ENCODE assay signal across 2 cellular contexts in the genomic region with DNA sequence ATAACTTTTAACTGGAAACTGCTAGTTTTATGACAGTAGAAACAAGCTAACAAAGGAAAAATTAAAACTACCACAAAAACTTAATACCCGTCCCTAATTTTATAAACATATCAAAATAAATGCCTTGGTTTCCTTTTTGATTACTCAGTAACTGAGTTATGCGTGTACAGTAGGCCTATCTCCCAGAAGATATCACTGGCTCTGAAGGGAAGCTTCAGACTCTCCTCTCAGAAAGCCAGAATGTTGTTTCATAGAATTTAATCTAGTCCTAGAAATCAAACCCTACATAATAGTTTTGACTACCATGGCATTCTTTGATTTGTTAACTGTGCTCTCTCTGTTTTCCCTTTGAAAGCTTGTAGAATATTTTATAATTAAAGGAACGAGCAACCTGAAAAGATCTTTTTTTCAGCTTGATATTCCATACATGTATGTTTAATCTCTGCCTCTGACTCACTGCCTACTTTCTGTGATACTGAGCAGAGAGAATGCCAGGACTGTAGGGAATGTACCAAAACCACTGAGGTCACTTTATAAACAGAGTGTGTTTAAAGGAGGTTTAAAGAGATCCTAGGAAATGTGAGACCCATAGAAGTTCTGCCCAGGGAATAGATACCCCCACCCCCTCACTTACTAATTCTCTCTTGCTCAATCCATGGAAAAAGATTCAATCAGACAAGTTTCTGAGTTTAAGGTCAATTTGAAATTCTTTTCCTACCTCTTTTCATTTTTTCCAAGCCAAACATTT.
A peak's percentile ranks its signal among the peaks of the same experiment; 100 is the strongest.
TF ChIP-seq lines count a peak whose summit lies in the region.

No MANE protein-coding gene starts in this region.

TF ChIP-seq in IMR-90, 13 proteins besides CTCF, POLR2A, EP300 and RAD21:
- TF ChIP-seq MAFK (IDR thresholded peaks at IDR 0.05; ENCODE audit: low read depth, low read length) (peak; percentile 7; the same call in 1 of the 2 replicates), RFX5 (IDR thresholded peaks at IDR 0.05; ENCODE audit: low read depth, low read length) (no peak), BHLHE40 (IDR thresholded peaks at IDR 0.05; ENCODE audit: low read depth, low read length) (peak; percentile 68), CHD1 (IDR thresholded peaks at IDR 0.05; ENCODE audit: low read depth, low read length) (no peak), FOS (IDR thresholded peaks at IDR 0.05; ENCODE audit: low read depth, low read length) (peak; percentile 81), SMC3 (IDR thresholded peaks at IDR 0.05; ENCODE audit: low read depth, low read length) (no peak), CEBPB (IDR thresholded peaks at IDR 0.05; ENCODE audit: low read depth, low read length) (peak; percentile 98), MAZ (IDR thresholded peaks at IDR 0.05; ENCODE audit: borderline replicate concordance, low read depth, low read length) (peak; percentile 45; the same call in 1 of the 2 replicates), RCOR1 (IDR thresholded peaks at IDR 0.05; ENCODE audit: insufficient replicate concordance, low read length) (peak; percentile 78)
- TF ChIP-seq, protein P1, sequence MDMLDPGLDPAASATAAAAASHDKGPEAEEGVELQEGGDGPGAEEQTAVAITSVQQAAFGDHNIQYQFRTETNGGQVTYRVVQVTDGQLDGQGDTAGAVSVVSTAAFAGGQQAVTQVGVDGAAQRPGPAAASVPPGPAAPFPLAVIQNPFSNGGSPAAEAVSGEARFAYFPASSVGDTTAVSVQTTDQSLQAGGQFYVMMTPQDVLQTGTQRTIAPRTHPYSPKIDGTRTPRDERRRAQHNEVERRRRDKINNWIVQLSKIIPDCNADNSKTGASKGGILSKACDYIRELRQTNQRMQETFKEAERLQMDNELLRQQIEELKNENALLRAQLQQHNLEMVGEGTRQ (IDR thresholded peaks at IDR 0.05; ENCODE audit: low read depth, low read length) = no peak
- TF ChIP-seq, protein P2, sequence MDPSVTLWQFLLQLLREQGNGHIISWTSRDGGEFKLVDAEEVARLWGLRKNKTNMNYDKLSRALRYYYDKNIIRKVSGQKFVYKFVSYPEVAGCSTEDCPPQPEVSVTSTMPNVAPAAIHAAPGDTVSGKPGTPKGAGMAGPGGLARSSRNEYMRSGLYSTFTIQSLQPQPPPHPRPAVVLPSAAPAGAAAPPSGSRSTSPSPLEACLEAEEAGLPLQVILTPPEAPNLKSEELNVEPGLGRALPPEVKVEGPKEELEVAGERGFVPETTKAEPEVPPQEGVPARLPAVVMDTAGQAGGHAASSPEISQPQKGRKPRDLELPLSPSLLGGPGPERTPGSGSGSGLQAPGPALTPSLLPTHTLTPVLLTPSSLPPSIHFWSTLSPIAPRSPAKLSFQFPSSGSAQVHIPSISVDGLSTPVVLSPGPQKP (IDR thresholded peaks at IDR 0.05; ENCODE audit: borderline replicate concordance, low read depth, low read length) = no peak

TF ChIP-seq in H1, 55 proteins besides CTCF, POLR2A, EP300 and RAD21:
- TF ChIP-seq BRCA1 (IDR thresholded peaks at IDR 0.05; ENCODE audit: low read depth, low read length) (no peak), POLR2AphosphoS5 (IDR thresholded peaks at IDR 0.05; ENCODE audit: low read depth, low read length) (no peak), HDAC2 (IDR thresholded peaks at IDR 0.05; ENCODE audit: borderline replicate concordance in 1 of 2, low read depth in 2 of 2, low read length in 2 of 2) (no peak), HDAC6 (IDR thresholded peaks at IDR 0.05; ENCODE audit: low read depth, low read length) (no peak), BACH1 (IDR thresholded peaks at IDR 0.05; ENCODE audit: low read length) (no peak), CBX5 (IDR thresholded peaks at IDR 0.05; ENCODE audit: low read depth, low read length) (no peak), TBP (IDR thresholded peaks at IDR 0.05; ENCODE audit: low read depth, low read length) (no peak), NRF1 (IDR thresholded peaks at IDR 0.05; ENCODE audit: low read depth, low read length) (no peak), RNF2 (IDR thresholded peaks at IDR 0.05; ENCODE audit: borderline replicate concordance, low read depth, low read length, missing control alignments, poor library complexity, severe bottlenecking) (no peak), EZH2 (IDR thresholded peaks at IDR 0.05; ENCODE audit: low read depth, low read length, severe bottlenecking) (no peak), RFX5 (IDR thresholded peaks at IDR 0.05; ENCODE audit: borderline replicate concordance, low read depth, low read length) (no peak), GABPA (IDR thresholded peaks at IDR 0.05; ENCODE audit: borderline replicate concordance, insufficient read depth, low read length) (no peak), ZNF274 (IDR thresholded peaks at IDR 0.05; ENCODE audit: borderline replicate concordance, extremely low read depth, low read length) (no peak), SIRT6 (IDR thresholded peaks at IDR 0.05; ENCODE audit: low read length) (no peak), TAF7 (optimal IDR thresholded peaks at IDR 0.05; ENCODE audit: borderline replicate concordance, low read depth, low read length) (no peak), SP2 (IDR thresholded peaks at IDR 0.05; ENCODE audit: low read length) (no peak), CBX8 (IDR thresholded peaks at IDR 0.05; ENCODE audit: borderline replicate concordance, low read depth, low read length) (no peak)
- TF ChIP-seq, protein P3, sequence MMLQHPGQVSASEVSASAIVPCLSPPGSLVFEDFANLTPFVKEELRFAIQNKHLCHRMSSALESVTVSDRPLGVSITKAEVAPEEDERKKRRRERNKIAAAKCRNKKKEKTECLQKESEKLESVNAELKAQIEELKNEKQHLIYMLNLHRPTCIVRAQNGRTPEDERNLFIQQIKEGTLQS (IDR thresholded peaks at IDR 0.05; ENCODE audit: insufficient read depth, low read depth, low read length) = no peak
- TF ChIP-seq, protein P4, sequence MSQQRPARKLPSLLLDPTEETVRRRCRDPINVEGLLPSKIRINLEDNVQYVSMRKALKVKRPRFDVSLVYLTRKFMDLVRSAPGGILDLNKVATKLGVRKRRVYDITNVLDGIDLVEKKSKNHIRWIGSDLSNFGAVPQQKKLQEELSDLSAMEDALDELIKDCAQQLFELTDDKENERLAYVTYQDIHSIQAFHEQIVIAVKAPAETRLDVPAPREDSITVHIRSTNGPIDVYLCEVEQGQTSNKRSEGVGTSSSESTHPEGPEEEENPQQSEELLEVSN (IDR thresholded peaks at IDR 0.05) = no peak
